ENCODE assay signal across 9 cellular contexts in the genomic region with DNA sequence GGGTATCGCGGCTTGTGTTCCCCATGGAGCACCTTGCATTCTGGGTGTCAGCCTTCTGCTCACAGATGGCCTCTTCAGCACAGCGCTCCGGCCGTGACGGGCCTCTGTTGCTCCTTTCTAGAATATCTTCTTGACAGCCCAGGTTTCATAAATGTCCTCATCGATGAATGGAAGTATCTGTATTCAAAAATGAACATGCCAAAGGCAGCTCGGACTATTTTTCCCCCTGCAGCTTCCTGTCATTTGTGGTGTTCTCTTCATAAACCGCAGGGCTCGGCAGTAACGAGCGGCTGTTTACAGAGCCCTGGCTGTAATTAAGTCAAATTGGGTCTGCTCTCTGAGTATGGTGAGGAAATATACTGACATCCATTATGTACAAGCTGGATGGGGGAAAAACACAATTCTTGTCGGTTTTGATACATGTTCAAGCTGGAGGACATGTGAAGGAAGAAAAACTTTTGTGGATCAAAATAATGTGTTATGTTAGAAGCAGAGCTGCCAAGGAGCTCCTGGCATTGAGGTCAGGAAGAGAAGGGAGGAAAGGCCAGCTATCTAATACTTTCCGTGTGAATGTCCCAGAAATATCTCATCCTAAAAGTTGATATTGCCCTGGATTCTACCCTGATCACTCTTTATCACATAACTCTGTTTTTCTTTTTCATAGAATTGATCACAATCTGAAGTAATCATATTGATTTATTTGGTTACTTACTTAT.
DNase-seq lines count a peak whose midpoint lies in the region; ATAC-seq, FAIRE-seq and TF ChIP-seq lines count a peak whose summit lies in the region.
"Had no signal": no experiment of that assay in that cellular context is flagged by ENCODE, and none has a peak within 500 bp of the region (broad histone marks: within the 10 kb centered on the region; RNA-seq: fewer than 3 reads in every experiment).

No MANE protein-coding gene starts in this region.

- no TSS peak for BruUV-seq in GM12878 (replicated peaks; lab: Mats Ljungman, UMichigan)

- FAIRE-seq in GM12878 (lab: Jason Lieb, UNC), result no peak

- no peak overlapping the region for H2AFZ ChIP-seq in GM12878 (ENCODE audit: control insufficient read depth, low read depth, low read length)

- no peak for DNase-seq in activated CD8-positive, alpha-beta memory T cell treated with anti-CD3 and anti-CD28 coated beads, Interleukin-2, amount 10 ng/mL, durations not matched to agents 7 days and 5 days
- DNase-seq in activated CD8-positive, alpha-beta memory T cell treated with anti-CD3 and anti-CD28 coated beads, Interleukin-2, amount 50 U/mL, for 48 hours, result no peak
- DNase-seq in NCI-H2227 (lab: John Stamatoyannopoulos, UW; ENCODE audit: unreplicated experiment), result peak; percentile 44
- DNase-seq in GM12878 (ENCODE audit: low read depth, low spot score), result no peak
- peak; percentile 74 for DNase-seq in spleen
- no peak for DNase-seq in type B pancreatic cell (ENCODE audit: extremely low spot score, unreplicated experiment)
- no peak for DNase-seq in NCI-H510A treated with DMSO at 0.1 percent for 48 hours (lab: John Stamatoyannopoulos, UW)

- POLR2A ChIA-PET in GM12878 (lab: Charles Lee), result no interaction called here

- no peak for TF ChIP-seq POLR2A in GM12878 (IDR thresholded peaks at IDR 0.05; ENCODE audit: low read depth, low read length)
- no peak for TF ChIP-seq POLR2A in spleen (IDR thresholded peaks at IDR 0.05)

- SMC1A ChIA-PET in GM12878 (lab: Charles Lee; ENCODE audit: uncharacterized antibody, unreplicated experiment), result interaction anchor here (0.7 to 1.2 kb wide), 2 partner anchors 900 to 921 kb away, joined by 3 to 4 read pairs; no protein-coding TSS in a partner anchor

- intact Hi-C loops in GM12878 (cut with micrococcal nuclease; ENCODE audit: unreplicated experiment), result no loop called here
- intact Hi-C loops in spleen (cut with DNase I; ENCODE audit: low total_unique reads), result no loop called here

- H3K4me3 ChIP-seq in GM12878 (no peak overlapping the region), spleen (peak overlapping the region in 3 of 8 donors; percentile 6 to 47 (median 8))

- H3K36me3 ChIP-seq in GM12878 (ENCODE audit: control insufficient read depth in 2 of 2, insufficient read depth in 2 of 2, low read length in 1 of 2), result no peaks in the 10 kb centered on the region
- H3K36me3 ChIP-seq in spleen, result no peaks in the 10 kb centered on the region

- ATAC-seq in activated CD8-positive, alpha-beta memory T cell treated with anti-CD3 and anti-CD28 coated beads, Interleukin-2, amount 10 ng/mL, durations not matched to agents 7 days and 5 days, result peak; percentile 33
- ATAC-seq in GM12878, result no peak
- no peak for ATAC-seq in GM18858 (IDR thresholded peaks at IDR 0.05; ENCODE audit: unreplicated experiment)

- H3K4me3 Mint-ChIP-seq in activated CD8-positive, alpha-beta memory T cell treated with anti-CD3 and anti-CD28 coated beads, Interleukin-2, amount 10 ng/mL, durations not matched to agents 7 days and 5 days, result peak overlapping the region; percentile 8
- H3K4me3 Mint-ChIP-seq in type B pancreatic cell, result no peak overlapping the region
- H3K4me3 Mint-ChIP-seq: nephron had no signal

- TF ChIP-seq RAD21 in GM12878 (IDR thresholded peaks at IDR 0.05; ENCODE audit: insufficient read depth, low read depth, low read length), result no peak

- no peak for TF ChIP-seq EP300 in GM12878 (IDR thresholded peaks at IDR 0.05; ENCODE audit: borderline replicate concordance in 1 of 2, control insufficient read depth in 1 of 2, low read depth in 2 of 2, low read length in 2 of 2)

- H3K4me2 ChIP-seq in GM12878 (ENCODE audit: control insufficient read depth, insufficient read depth), result no peak overlapping the region

- H3K79me2 ChIP-seq in GM12878 (ENCODE audit: control insufficient read depth, insufficient read depth, low read length), result no peaks in the 10 kb centered on the region

- H3K27me3 Mint-ChIP-seq in activated CD8-positive, alpha-beta memory T cell treated with anti-CD3 and anti-CD28 coated beads, Interleukin-2, amount 10 ng/mL, durations not matched to agents 7 days and 5 days, result peaks cover 17% of the 10 kb centered on the region
- H3K27me3 Mint-ChIP-seq in type B pancreatic cell, result no peaks in the 10 kb centered on the region

- peaks cover 2% of the 10 kb centered on the region for H3K36me3 Mint-ChIP-seq in activated CD8-positive, alpha-beta memory T cell treated with anti-CD3 and anti-CD28 coated beads, Interleukin-2, amount 10 ng/mL, durations not matched to agents 7 days and 5 days
- H3K36me3 Mint-ChIP-seq in type B pancreatic cell, result peaks cover 3% of the 10 kb centered on the region

- TF ChIP-seq CTCF in GM12878 (IDR thresholded peaks at IDR 0.05 in 2 of 3, conservative IDR thresholded peaks at IDR 0.05 in 1 of 3; ENCODE audit: control insufficient read depth in 2 of 3, extremely low read depth in 1 of 3, insufficient read depth in 1 of 3, low read depth in 3 of 3, low read length in 3 of 3), result no peak
- no peak for TF ChIP-seq CTCF in spleen (IDR thresholded peaks at IDR 0.05 in 8 of 11, conservative IDR thresholded peaks at IDR 0.05 in 3 of 11)
- TF ChIP-seq CTCF in type B pancreatic cell (conservative IDR thresholded peaks at IDR 0.05), result no peak

- in situ Hi-C loops in GM12878 (cut with MboI), result no loop called here

- H4K20me1 ChIP-seq in GM12878 (ENCODE audit: control insufficient read depth, insufficient read depth), result no peaks in the 10 kb centered on the region

- no peaks in the 10 kb centered on the region for H3K9me3 Mint-ChIP-seq in activated CD8-positive, alpha-beta memory T cell treated with anti-CD3 and anti-CD28 coated beads, Interleukin-2, amount 10 ng/mL, durations not matched to agents 7 days and 5 days (ENCODE audit: low read depth)
- no peaks in the 10 kb centered on the region for H3K9me3 Mint-ChIP-seq in type B pancreatic cell

- no peak overlapping the region for H3K27ac ChIP-seq in GM12878 (ENCODE audit: control insufficient read depth, insufficient read depth)
- H3K27ac ChIP-seq in spleen, result peak overlapping the region in 4 of 8 donors; percentile 40 to 71 (median 48)

- no peak overlapping the region for H3K27ac Mint-ChIP-seq in activated CD8-positive, alpha-beta memory T cell treated with anti-CD3 and anti-CD28 coated beads, Interleukin-2, amount 10 ng/mL, durations not matched to agents 7 days and 5 days
- H3K27ac Mint-ChIP-seq in type B pancreatic cell, result no peak overlapping the region

- H3K9ac ChIP-seq in GM12878 (ENCODE audit: control insufficient read depth, insufficient read depth, low read length), result no peak overlapping the region

- H3K27me3 ChIP-seq in GM12878 (replicated peaks in 1 of 2; ENCODE audit: control insufficient read depth in 2 of 2, insufficient read depth in 2 of 2, low read length in 1 of 2) (no peaks in the 10 kb centered on the region), spleen (replicated peaks in 1 of 7) (no peaks in the 10 kb centered on the region)

- CTCF ChIA-PET in activated CD8-positive, alpha-beta memory T cell treated with anti-CD3 and anti-CD28 coated beads, Interleukin-2, amount 10 ng/mL, durations not matched to agents 7 days and 5 days (lab: Charles Lee), result no interaction called here
- CTCF ChIA-PET in GM12878 (lab: Yijun Ruan, JAX), result no interaction called here

- H3K4me1 Mint-ChIP-seq in activated CD8-positive, alpha-beta memory T cell treated with anti-CD3 and anti-CD28 coated beads, Interleukin-2, amount 10 ng/mL, durations not matched to agents 7 days and 5 days, result peaks cover 9% of the 10 kb centered on the region
- H3K4me1 Mint-ChIP-seq in type B pancreatic cell (ENCODE audit: unreplicated experiment), result peaks cover 17% of the 10 kb centered on the region

- 41% methylated on average over 14 of the region's 14 CpGs for WGBS in GM12878 (ENCODE audit: insufficient coverage, insufficient replicate concordance, low lambda C conversion rate, missing lambda C conversion rate)
- WGBS in spleen, 5 donors, result 34 to 48% (median 46%) methylated on average over 14 of the region's 14 CpGs

- H3K4me1 ChIP-seq in GM12878 (ENCODE audit: control insufficient read depth, insufficient read depth, low read length) (no peaks in the 10 kb centered on the region), spleen (peaks cover 3 to 36% (median 12%) of the 10 kb centered on the region in 6 donors)

- H3K9me3 ChIP-seq in GM12878 (replicated peaks; ENCODE audit: control insufficient read depth, insufficient read depth, low read length) (no peaks in the 10 kb centered on the region; the same call in 2 of the 3 replicates), spleen (peaks cover 0 to 3% (median 0%) of the 10 kb centered on the region in 8 donors)

- RAD21 ChIA-PET in GM12878 (lab: Charles Lee; ENCODE audit: unreplicated experiment), result no interaction called here

TF ChIP-seq in GM12878, 131 proteins besides CTCF, POLR2A, EP300 and RAD21:
- TF ChIP-seq RUNX3 (IDR thresholded peaks at IDR 0.05; ENCODE audit: low read length) (peak; percentile 13; the same call in 1 of the 2 replicates), MTA3 (IDR thresholded peaks at IDR 0.05; ENCODE audit: borderline replicate concordance, low read length) (no peak)

Comparison
In these comparisons a context has a peak if more than half of its experiments do, and no peak if none do; other contexts are left out.
1. DNase-seq: peak in NCI-H2227 (single experiment) and spleen (single experiment); none in activated CD8-positive, alpha-beta memory T cell treated with anti-CD3 and anti-CD28 coated beads, Interleukin-2, amount 10 ng/mL, durations not matched to agents 7 days and 5 days (single experiment), activated CD8-positive, alpha-beta memory T cell treated with anti-CD3 and anti-CD28 coated beads, Interleukin-2, amount 50 U/mL, for 48 hours (single experiment), GM12878 (single experiment), type B pancreatic cell (single experiment) and NCI-H510A treated with DMSO at 0.1 percent for 48 hours (single experiment).